22 cellular contexts compared by ENCODE assay signal in genomic region chr3:11413071-11413470, GRCh38.
"Had no signal": no experiment of that assay in that cellular context is flagged by ENCODE, and none has a peak within 500 bp of the region (broad histone marks: within the 10 kb centered on the region; RNA-seq: fewer than 3 reads in every experiment).

No MANE protein-coding gene starts in this region.

- H3K27ac ChIP-seq: colonic mucosa, esophagus muscularis mucosa, gastrocnemius medialis, heart right ventricle, left lung, lower lobe of right lung had no signal

- DNase-seq: colonic mucosa; cortex of kidney; effector CD8-positive, alpha-beta T cell; effector memory CD8-positive, alpha-beta T cell; endodermal cell; foreskin melanocyte; gastrocnemius medialis; glutamatergic neuron; head of caudate nucleus; heart right ventricle; hypothalamus; left cardiac atrium; left lung; left ventricle myocardium superior; lower lobe of right lung; mesenchymal stem cell; mucosa of descending colon; naive B cell; naive thymus-derived CD8-positive, alpha-beta T cell had no signal

- H3K27me3 ChIP-seq: colonic mucosa, esophagus muscularis mucosa, gastrocnemius medialis, heart right ventricle, left lung had no signal

- H3K4me3 ChIP-seq: colonic mucosa, esophagus muscularis mucosa, gastrocnemius medialis, heart right ventricle, left lung, lower lobe of right lung, mucosa of descending colon had no signal

- H3K4me1 Mint-ChIP-seq: endodermal cell, mesothelial cell of epicardium had no signal

- H3K4me1 ChIP-seq: colonic mucosa, esophagus muscularis mucosa, gastrocnemius medialis, heart right ventricle, left lung, lower lobe of right lung had no signal

- H3K36me3 ChIP-seq: colonic mucosa, gastrocnemius medialis, lower lobe of right lung had no signal

- H3K27me3 Mint-ChIP-seq: dendritic cell treated with granulocyte-macrophage colony-stimulating factor and Interleukin-4, amounts not matched to agents 40 ng/mL and 50 ng/mL, for 4 days; effector memory CD8-positive, alpha-beta T cell; naive B cell; naive thymus-derived CD8-positive, alpha-beta T cell had no signal

- H3K27ac Mint-ChIP-seq: dendritic cell treated with granulocyte-macrophage colony-stimulating factor and Interleukin-4, amounts not matched to agents 40 ng/mL and 50 ng/mL, for 4 days; effector memory CD8-positive, alpha-beta T cell; endodermal cell; mesothelial cell of epicardium; naive B cell had no signal

- H3K9me3 ChIP-seq: colonic mucosa had no signal

- H3K4me3 Mint-ChIP-seq: dendritic cell treated with granulocyte-macrophage colony-stimulating factor and Interleukin-4, amounts not matched to agents 40 ng/mL and 50 ng/mL, for 4 days; effector memory CD8-positive, alpha-beta T cell; endodermal cell; mesothelial cell of epicardium; naive thymus-derived CD8-positive, alpha-beta T cell had no signal
